Comparison of ENCODE assay signal across 8 cellular contexts in genomic region chr2:48530033-48530804, GRCh38. TPM values are rescaled to one million over a fixed set of nuclear protein-coding genes. Genes with fewer than 3 reads are reported as not detected.
DNase-seq lines count a peak whose midpoint lies in the region; ATAC-seq and TF ChIP-seq lines count a peak whose summit lies in the region.

TSS of gene STON1 (plus strand) at chr2:48530154. CDS start at chr2:48580634, 50,480 bp downstream.

- peak within 1 kb of the TSS; percentile 58 for H3K4me3 ChIP-seq in OCI-LY1 (ENCODE audit: low read depth, low read length, poor library complexity, severe bottlenecking)

- peaks cover 4% of the 10 kb centered on the region for H3K36me3 Mint-ChIP-seq in activated naive CD4-positive, alpha-beta T cell treated with anti-CD3 and anti-CD28 coated beads, Interleukin-2, amount 10 ng/mL, durations not matched to agents 7 days and 5 days

- no peaks in the 10 kb centered on the region for H3K9me3 Mint-ChIP-seq in activated naive CD4-positive, alpha-beta T cell treated with anti-CD3 and anti-CD28 coated beads, Interleukin-2, amount 10 ng/mL, durations not matched to agents 7 days and 5 days

- H3K4me1 ChIP-seq in OCI-LY1 (ENCODE audit: insufficient read depth, low read length, severe bottlenecking): peaks cover 6% of the 10 kb centered on the region

- no peak within 1 kb of the TSS for H2AFZ ChIP-seq in OCI-LY1 (ENCODE audit: low read length)

- no peaks in the 10 kb centered on the region for H4K20me1 ChIP-seq in OCI-LY1 (ENCODE audit: insufficient read depth, low read length)

- no peaks in the 10 kb centered on the region for H3K79me2 ChIP-seq in OCI-LY1 (ENCODE audit: insufficient read depth, low read length)

- H3K9ac ChIP-seq in OCI-LY1 (ENCODE audit: low read length): peak within 1 kb of the TSS; percentile 42; the same call in 1 of the 2 replicates

- H3K4me2 ChIP-seq in OCI-LY1 (ENCODE audit: low read length): peak within 1 kb of the TSS; percentile 82

- no peak within 1 kb of the TSS for H3K27ac Mint-ChIP-seq in activated naive CD4-positive, alpha-beta T cell treated with anti-CD3 and anti-CD28 coated beads, Interleukin-2, amount 10 ng/mL, durations not matched to agents 7 days and 5 days

- TF ChIP-seq CTCF in GM20000 (IDR thresholded peaks at IDR 0.05; ENCODE audit: extremely low read depth, missing control alignments) (no peak), OCI-LY1 (IDR thresholded peaks at IDR 0.05; ENCODE audit: low read length) (no peak)

- H3K4me3 Mint-ChIP-seq in activated naive CD4-positive, alpha-beta T cell treated with anti-CD3 and anti-CD28 coated beads, Interleukin-2, amount 10 ng/mL, durations not matched to agents 7 days and 5 days: peak within 1 kb of the TSS; percentile 75

- H3K36me3 ChIP-seq in OCI-LY1 (ENCODE audit: insufficient read depth, low read length): no peaks in the 10 kb centered on the region

- intact Hi-C loops in left cardiac atrium (cut with DNase I): no loop called here
- intact Hi-C loops in posterior vena cava (cut with DNase I): no loop called here

- peak; percentile 76 to 79 for ATAC-seq in left cardiac atrium

- no peak within 1 kb of the TSS for H3K27ac ChIP-seq in OCI-LY1 (ENCODE audit: low read depth, low read length, poor library complexity, severe bottlenecking)

- DNase-seq in C1 segment of cervical spinal cord (lab: John Stamatoyannopoulos, UW) (peak in 8 of 14 donors; percentile 4 to 61 (median 40)), GM20000 (ENCODE audit: low spot score) (peak; percentile 75), left cardiac atrium (peak; percentile 60), posterior vena cava (ENCODE audit: low spot score) (peak; percentile 88), NCI-H1105 treated with DMSO at 0.1 percent for 48 hours (lab: John Stamatoyannopoulos, UW) (no peak), NCI-H510A (lab: John Stamatoyannopoulos, UW) (no peak)
- DNase-seq in activated naive CD4-positive, alpha-beta T cell treated with anti-CD3 and anti-CD28 coated beads, Interleukin-2, amount 10 ng/mL, durations not matched to agents 7 days and 5 days: peak; percentile 53

- H3F3A ChIP-seq in OCI-LY1 (ENCODE audit: insufficient read depth, low read length): no peaks in the 10 kb centered on the region

- no peaks in the 10 kb centered on the region for H3K27me3 ChIP-seq in OCI-LY1 (ENCODE audit: insufficient read depth, low read length)

- H3K9me2 ChIP-seq in OCI-LY1 (ENCODE audit: low read depth, low read length): no peaks in the 10 kb centered on the region

- peaks cover 25% of the 10 kb centered on the region for H3K27me3 Mint-ChIP-seq in activated naive CD4-positive, alpha-beta T cell treated with anti-CD3 and anti-CD28 coated beads, Interleukin-2, amount 10 ng/mL, durations not matched to agents 7 days and 5 days

- no peaks in the 10 kb centered on the region for H3K9me3 ChIP-seq in OCI-LY1 (ENCODE audit: low read length)

- H3K4me1 Mint-ChIP-seq in activated naive CD4-positive, alpha-beta T cell treated with anti-CD3 and anti-CD28 coated beads, Interleukin-2, amount 10 ng/mL, durations not matched to agents 7 days and 5 days: peaks cover 13% of the 10 kb centered on the region

- CTCF ChIA-PET in activated naive CD4-positive, alpha-beta T cell treated with anti-CD3 and anti-CD28 coated beads, Interleukin-2, amount 10 ng/mL, durations not matched to agents 7 days and 5 days (lab: Charles Lee): interaction anchor here (2.0 kb wide), 1 partner anchor 13 kb away, joined by 5 read pairs; no protein-coding TSS in a partner anchor

RNA-seq across cellular contexts. Expression of gene STON1, which starts in this region (rescaled TPM):
- total RNA-seq in left cardiac atrium (10 to 100 TPM; 16.7 to 19.1 TPM), posterior vena cava (10 to 100 TPM; 44.7 to 47.9 TPM)

Comparison
In these comparisons a context has a peak if more than half of its experiments do, and no peak if none do; other contexts are left out.
1. DNase-seq: peak in C1 segment of cervical spinal cord (8 of 14), GM20000 (single experiment), activated naive CD4-positive, alpha-beta T cell treated with anti-CD3 and anti-CD28 coated beads, Interleukin-2, amount 10 ng/mL, durations not matched to agents 7 days and 5 days (single experiment), left cardiac atrium (single experiment) and posterior vena cava (single experiment); none in NCI-H1105 treated with DMSO at 0.1 percent for 48 hours (single experiment) and NCI-H510A (single experiment).